ENCODE assay signal across 1 cellular context in the genomic region with DNA sequence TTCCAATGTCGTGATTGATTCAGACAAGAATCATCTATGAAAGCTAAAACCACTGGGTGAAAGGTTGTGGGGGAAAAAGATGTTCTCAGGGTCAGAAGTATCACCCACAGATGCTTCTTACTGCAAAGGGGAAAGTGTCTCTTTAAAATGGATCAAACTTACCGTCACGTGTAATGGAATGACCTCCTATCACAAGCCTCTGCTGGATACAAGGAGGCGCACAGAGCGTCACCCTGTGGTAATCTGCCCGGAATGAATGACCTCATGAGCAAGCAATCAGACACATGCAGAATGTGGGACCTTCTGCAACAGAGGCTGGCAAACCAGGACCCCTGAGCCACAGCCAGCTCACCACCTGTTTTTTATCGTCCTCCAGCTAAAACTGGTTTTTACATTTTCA.
TF ChIP-seq lines count a peak whose summit lies in the region.

No MANE protein-coding gene starts in this region.

TF ChIP-seq in HCT116, 20 proteins besides CTCF, POLR2A, EP300 and RAD21:
- no peak for TF ChIP-seq REST (IDR thresholded peaks at IDR 0.05; ENCODE audit: low read depth)
- TF ChIP-seq SIN3A (IDR thresholded peaks at IDR 0.05; ENCODE audit: low read depth) = no peak
- TF ChIP-seq EGR1 (IDR thresholded peaks at IDR 0.05; ENCODE audit: low read depth) = no peak
- TF ChIP-seq POLR2AphosphoS5 (IDR thresholded peaks at IDR 0.05; ENCODE audit: low read depth, low read length) = no peak
- no peak for TF ChIP-seq ATF3 (IDR thresholded peaks at IDR 0.05)
- no peak for TF ChIP-seq SRF (IDR thresholded peaks at IDR 0.05; ENCODE audit: low read depth)
- TF ChIP-seq EZH2 (IDR thresholded peaks at IDR 0.05) = no peak
- TF ChIP-seq ZFX (IDR thresholded peaks at IDR 0.05) = no peak
- no peak for TF ChIP-seq SP1 (IDR thresholded peaks at IDR 0.05; ENCODE audit: low read depth)
- TF ChIP-seq, protein P1, sequence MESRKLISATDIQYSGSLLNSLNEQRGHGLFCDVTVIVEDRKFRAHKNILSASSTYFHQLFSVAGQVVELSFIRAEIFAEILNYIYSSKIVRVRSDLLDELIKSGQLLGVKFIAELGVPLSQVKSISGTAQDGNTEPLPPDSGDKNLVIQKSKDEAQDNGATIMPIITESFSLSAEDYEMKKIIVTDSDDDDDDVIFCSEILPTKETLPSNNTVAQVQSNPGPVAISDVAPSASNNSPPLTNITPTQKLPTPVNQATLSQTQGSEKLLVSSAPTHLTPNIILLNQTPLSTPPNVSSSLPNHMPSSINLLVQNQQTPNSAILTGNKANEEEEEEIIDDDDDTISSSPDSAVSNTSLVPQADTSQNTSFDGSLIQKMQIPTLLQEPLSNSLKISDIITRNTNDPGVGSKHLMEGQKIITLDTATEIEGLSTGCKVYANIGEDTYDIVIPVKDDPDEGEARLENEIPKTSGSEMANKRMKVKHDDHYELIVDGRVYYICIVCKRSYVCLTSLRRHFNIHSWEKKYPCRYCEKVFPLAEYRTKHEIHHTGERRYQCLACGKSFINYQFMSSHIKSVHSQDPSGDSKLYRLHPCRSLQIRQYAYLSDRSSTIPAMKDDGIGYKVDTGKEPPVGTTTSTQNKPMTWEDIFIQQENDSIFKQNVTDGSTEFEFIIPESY (IDR thresholded peaks at IDR 0.05; ENCODE audit: extremely low read depth, insufficient replicate concordance, low read length) = no peak
- no peak for TF ChIP-seq ZNF274 (IDR thresholded peaks at IDR 0.05; ENCODE audit: low read depth, low read length)
